1 cellular context compared by ENCODE assay signal in the genomic region with DNA sequence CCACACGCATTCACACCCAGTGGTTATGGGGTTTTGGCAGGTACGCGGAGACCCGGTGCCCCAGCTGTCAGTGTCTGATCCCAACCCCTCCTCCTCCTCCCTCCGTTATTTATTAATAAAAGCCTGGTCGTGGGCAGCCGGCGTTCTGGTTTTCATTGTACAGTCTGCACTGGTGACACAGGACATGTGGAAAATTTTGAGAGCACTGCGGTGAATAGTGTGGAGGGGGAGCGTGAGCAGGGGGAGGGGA.
TF ChIP-seq lines count a peak whose summit lies in the region.

No MANE protein-coding gene starts in this region.

TF ChIP-seq in HepG2, 621 proteins besides CTCF, POLR2A, EP300 and RAD21 (continued from another document):
- 0 out of 2 replicates have a peak, but pooled peaks have one; percentile 19 for TF ChIP-seq ZMAT3 (CRISPR knock-in tag; conservative IDR thresholded peaks at IDR 0.05)
